In genomic region chr1:21280011-21280471, GRCh38 we compare ENCODE assay signal across 9 cellular contexts. TPM values are rescaled to one million over a fixed set of nuclear protein-coding genes. Genes with fewer than 3 reads are reported as not detected.
A peak's percentile ranks its signal among the peaks of the same experiment; 100 is the strongest.
DNase-seq lines count a peak whose midpoint lies in the region; ATAC-seq, FAIRE-seq and TF ChIP-seq lines count a peak whose summit lies in the region.
"Had no signal": no experiment of that assay in that cellular context is flagged by ENCODE, and none has a peak within 500 bp of the region (broad histone marks: within the 10 kb centered on the region; RNA-seq: fewer than 3 reads in every experiment).

No MANE protein-coding gene starts in this region.

- FAIRE-seq in GM19239 (lab: Jason Lieb, UNC), result no peak

- H3K9me3 ChIP-seq in stomach, result no peaks in the 10 kb centered on the region

- peak; percentile 87 for ATAC-seq in left colon
- no peak for ATAC-seq in GM21825 (IDR thresholded peaks at IDR 0.05; ENCODE audit: unreplicated experiment)
- no peak for ATAC-seq in HG03565 (IDR thresholded peaks at IDR 0.05; ENCODE audit: unreplicated experiment)

- intact Hi-C loops in left colon (cut with DNase I, micrococcal nuclease), result no loop called here
- intact Hi-C loops in stomach (cut with DNase I; ENCODE audit: low total_unique reads), result no loop called here

- peak overlapping the region; percentile 76 for H3K27ac ChIP-seq in angular gyrus (ENCODE audit: low read depth, low read length)
- H3K27ac ChIP-seq in stomach, result peak overlapping the region; percentile 25 to 88 (median 78)

- H3K4me3 ChIP-seq in NB4 (ENCODE audit: low read depth, low read length) (no peak overlapping the region), stomach (no peak overlapping the region)

- peaks cover 54 to 74% (median 61%) of the 10 kb centered on the region in 4 donors for H3K4me1 ChIP-seq in stomach

- TF ChIP-seq CTCF in NB4 (IDR thresholded peaks at IDR 0.05; ENCODE audit: low read depth, low read length) (no peak), stomach (IDR thresholded peaks at IDR 0.05) (no peak)

- TF ChIP-seq POLR2A in NB4 (IDR thresholded peaks at IDR 0.05; ENCODE audit: extremely low read depth, insufficient read length) (no peak), stomach (IDR thresholded peaks at IDR 0.05) (no peak)

- WGBS in stomach, 5 donors, result 35 to 46% (median 40%) methylated on average over 4 to 5 of the region's 5 CpGs

- DNase-seq in NB4 (ENCODE audit: low read depth) (peak; percentile 29), left colon (peak in 1 of 2 donors; percentile 55), stomach (no peak), GM19239 (ENCODE audit: insufficient read length, low spot score) (no peak), COLO668 (lab: John Stamatoyannopoulos, UW; ENCODE audit: unreplicated experiment) (no peak)
- DNase-seq: NCI-H446 treated with DMSO at 0.1 percent for 48 hours had no signal

- no peaks in the 10 kb centered on the region for H3K27me3 ChIP-seq in stomach

- H3K36me3 ChIP-seq in stomach, result peaks cover 0 to 24% (median 18%) of the 10 kb centered on the region in 4 donors

- TF ChIP-seq EP300 in stomach (IDR thresholded peaks at IDR 0.05), result no peak

RNA-seq across cellular contexts. Expression of gene ECE1, which starts 10.2 kb away (rescaled TPM):
- total RNA-seq in left colon, result 100 to 1,000 TPM; 110 to 165 TPM
- 100 to 1,000 TPM in 2 of 5 donors, 10 to 100 TPM in 3; 40.2 to 574 (median 71.4) TPM for total RNA-seq in stomach
- polyA plus RNA-seq in stomach, result 10 to 100 TPM; 17.6 to 30.9 (median 25.4) TPM
